In genomic region chr2:9982891-9983290, GRCh38 we compare ENCODE assay signal across 32 cellular contexts.
"Had no signal": no experiment of that assay in that cellular context is flagged by ENCODE, and none has a peak within 500 bp of the region (broad histone marks: within the 10 kb centered on the region; RNA-seq: fewer than 3 reads in every experiment).

No MANE protein-coding gene starts in this region.

- DNase-seq: activated CD4-positive, alpha-beta T cell treated with anti-CD3 and anti-CD28 coated beads for 48 hours; activated CD4-positive, alpha-beta T cell treated with anti-CD3 and anti-CD28 coated beads, Interleukin-2, amount 50 U/mL, for 48 hours; activated CD8-positive, alpha-beta memory T cell treated with anti-CD3 and anti-CD28 coated beads for 24 hours; activated effector memory CD4-positive, alpha-beta T cell treated with Interleukin-2 at 50 U/mL for 16 hours; activated naive CD4-positive, alpha-beta T cell treated with Interleukin-2 at 50 U/mL for 16 hours; adrenal gland; aorta; body of pancreas; foreskin keratinocyte; heart right ventricle; left lung; naive B cell; nephron progenitor cell; ovary; retina; small intestine; stimulated activated CD4-positive, alpha-beta T cell treated with anti-CD3 and anti-CD28 coated beads, Interleukin-4, amount 100 ng/mL, for 24 hours; substantia nigra; T-helper 17 cell; T1000; transverse colon; WERI-Rb-1 had no signal

- H3K27ac Mint-ChIP-seq: activated naive CD8-positive, alpha-beta T cell; mesothelial cell of epicardium; naive B cell; nephron progenitor cell; stimulated activated effector memory CD8-positive, alpha-beta T cell treated with anti-CD3 and anti-CD28 coated beads, Interleukin-12 subunit alpha, Interleukin-12 subunit beta, amount 100 ng/mL, for 72 hours; stimulated activated naive CD8-positive, alpha-beta T cell treated with anti-CD3 and anti-CD28 coated beads, Interleukin-15, Interleukin-2, amounts not matched to agents 100 ng/mL and 50 ng/mL, for 24 hours; T-helper 17 cell had no signal

- H3K4me1 ChIP-seq: foreskin keratinocyte, prostate gland had no signal

- H3K4me3 ChIP-seq: adrenal gland, body of pancreas, coronary artery, heart right ventricle, left lung, lung, ovary, prostate gland, transverse colon had no signal

- H3K27ac ChIP-seq: adrenal gland, body of pancreas, foreskin keratinocyte, left lung, neutrophil, ovary, prostate gland, transverse colon, WERI-Rb-1 had no signal

- H3K27me3 ChIP-seq: adrenal gland, body of pancreas, foreskin keratinocyte, heart right ventricle, ovary, transverse colon had no signal

- H3K36me3 ChIP-seq: adrenal gland, heart right ventricle, left lung, neutrophil, ovary, prostate gland, transverse colon had no signal

- H3K36me3 Mint-ChIP-seq: stimulated activated effector memory CD8-positive, alpha-beta T cell treated with anti-CD3 and anti-CD28 coated beads, Interleukin-12 subunit alpha, Interleukin-12 subunit beta, amount 100 ng/mL, for 72 hours had no signal

- H3K4me3 Mint-ChIP-seq: activated naive CD8-positive, alpha-beta T cell; mesothelial cell of epicardium; naive B cell; nephron progenitor cell; stimulated activated effector memory CD8-positive, alpha-beta T cell treated with anti-CD3 and anti-CD28 coated beads, Interleukin-12 subunit alpha, Interleukin-12 subunit beta, amount 100 ng/mL, for 72 hours; stimulated activated naive CD8-positive, alpha-beta T cell treated with anti-CD3 and anti-CD28 coated beads, Interleukin-15, Interleukin-2, amounts not matched to agents 100 ng/mL and 50 ng/mL, for 24 hours; T-helper 17 cell had no signal

- ATAC-seq: activated CD4-positive, CD25-positive, alpha-beta regulatory T cell treated with anti-CD3 and anti-CD28 coated beads, Interleukin-2, amount 50 U/mL, for 24 hours; body of pancreas; esophagus mucosa; foreskin keratinocyte; left lung; stimulated activated effector memory CD8-positive, alpha-beta T cell treated with anti-CD3 and anti-CD28 coated beads, Interleukin-12 subunit alpha, Interleukin-12 subunit beta, amount 100 ng/mL, for 72 hours; T-helper 17 cell had no signal

- H3K9me3 ChIP-seq: adrenal gland, body of pancreas, heart right ventricle, left lung, neutrophil, ovary, prostate gland, transverse colon had no signal

- H3K9me3 Mint-ChIP-seq: mesothelial cell of epicardium; stimulated activated effector memory CD8-positive, alpha-beta T cell treated with anti-CD3 and anti-CD28 coated beads, Interleukin-12 subunit alpha, Interleukin-12 subunit beta, amount 100 ng/mL, for 72 hours; stimulated activated naive CD8-positive, alpha-beta T cell treated with anti-CD3 and anti-CD28 coated beads, Interleukin-15, Interleukin-2, amounts not matched to agents 100 ng/mL and 50 ng/mL, for 24 hours had no signal
